13 cellular contexts compared by ENCODE assay signal in genomic region chr5:150065346-150065745, GRCh38. TPM values are rescaled to one million over a fixed set of nuclear protein-coding genes. Genes with fewer than 3 reads are reported as not detected.
A peak's percentile ranks its signal among the peaks of the same experiment; 100 is the strongest.
DNase-seq lines count a peak whose midpoint lies in the region; ATAC-seq and TF ChIP-seq lines count a peak whose summit lies in the region.
"Had no signal": no experiment of that assay in that cellular context is flagged by ENCODE, and none has a peak within 500 bp of the region (broad histone marks: within the 10 kb centered on the region; RNA-seq: fewer than 3 reads in every experiment).

No MANE protein-coding gene starts in this region.

- H4K91ac ChIP-seq in mesenchymal stem cell (ENCODE audit: low read length), result peak overlapping the region; percentile 53

- H3K18ac ChIP-seq in mesenchymal stem cell (ENCODE audit: low read depth in 1 of 2, low read length in 2 of 2), result peak overlapping the region; percentile 34 to 64

- peak; percentile 30 for DNase-seq in ACHN
- no peak for DNase-seq in Karpas-422
- DNase-seq in ecto neural progenitor cell (ENCODE audit: low spot score), result peak; percentile 48
- DNase-seq in mesenchymal stem cell, result peak; percentile 68
- no peak for DNase-seq in activated CD8-positive, alpha-beta T cell treated with anti-CD3 and anti-CD28 coated beads for 36 hours
- DNase-seq: activated T-cell treated with anti-CD3 and anti-CD28 coated beads, Interleukin-2, amount 50 U/mL, for 48 hours; AML-193; naive B cell; NCI-H1694; stimulated activated CD4-positive, alpha-beta T cell treated with anti-CD3 and anti-CD28 coated beads, Interleukin-4, amount 100 ng/mL, for 24 hours had no signal

- no peak for TF ChIP-seq CTCF in activated CD8-positive, alpha-beta T cell treated with anti-CD3 and anti-CD28 coated beads for 36 hours (IDR thresholded peaks at IDR 0.05)

- WGBS in mesenchymal stem cell, result 52% methylated on average over 5 of the region's 6 CpGs

- H2BK12ac ChIP-seq in mesenchymal stem cell (ENCODE audit: low read length in 2 of 2), result peak overlapping the region in 1 of 2 experiments; percentile 98

- in situ Hi-C loops in ACHN (cut with HindIII; ENCODE audit: low pct_ligation_motif_present, low pct_unique_long_range_greater_than_20kb, low sequenced_read_pairs), result no loop called here

- peak overlapping the region; percentile 32 for H3K4me2 ChIP-seq in Karpas-422 (ENCODE audit: low read depth, low read length, poor library complexity, severe bottlenecking)
- no peak overlapping the region for H3K4me2 ChIP-seq in mesenchymal stem cell (ENCODE audit: low read length, poor library complexity, severe bottlenecking)

- H3K4me3 Mint-ChIP-seq in activated CD8-positive, alpha-beta T cell treated with anti-CD3 and anti-CD28 coated beads for 36 hours, result no peak overlapping the region

- ATAC-seq in HG03342 (IDR thresholded peaks at IDR 0.05; ENCODE audit: unreplicated experiment) (no peak), HG03045 (IDR thresholded peaks at IDR 0.05; ENCODE audit: unreplicated experiment) (no peak), GM19328 (IDR thresholded peaks at IDR 0.05; ENCODE audit: unreplicated experiment) (no peak)
- ATAC-seq in activated CD8-positive, alpha-beta T cell treated with anti-CD3 and anti-CD28 coated beads for 36 hours, result no peak

- H3K79me1 ChIP-seq in mesenchymal stem cell (replicated peaks; ENCODE audit: low read length, poor library complexity, severe bottlenecking), result no peaks in the 10 kb centered on the region

- peak overlapping the region in 1 of 2 experiments; percentile 0 for H3K14ac ChIP-seq in mesenchymal stem cell (ENCODE audit: low read length in 2 of 2)

- H2BK5ac ChIP-seq in mesenchymal stem cell (ENCODE audit: low read depth, low read length, poor library complexity, severe bottlenecking), result no peak overlapping the region

- H3K79me2 ChIP-seq in Karpas-422 (ENCODE audit: low read length), result no peaks in the 10 kb centered on the region

- no peak overlapping the region for H2AFZ ChIP-seq in Karpas-422 (ENCODE audit: low read length)
- peak overlapping the region; percentile 63 for H2AFZ ChIP-seq in mesenchymal stem cell (ENCODE audit: low read depth, low read length)

- H3K9me3 ChIP-seq in Karpas-422 (ENCODE audit: low read length) (no peaks in the 10 kb centered on the region), mesenchymal stem cell (ENCODE audit: control insufficient read depth, low read length) (no peaks in the 10 kb centered on the region)

- no peaks in the 10 kb centered on the region for H3K36me3 Mint-ChIP-seq in activated CD8-positive, alpha-beta T cell treated with anti-CD3 and anti-CD28 coated beads for 36 hours (ENCODE audit: low read depth)
- H3K36me3 Mint-ChIP-seq: naive B cell had no signal

- no peaks in the 10 kb centered on the region for H4K20me1 ChIP-seq in Karpas-422 (ENCODE audit: insufficient read depth, low read depth, low read length)

- H3K27me3 ChIP-seq in Karpas-422 (ENCODE audit: low read length), result no peaks in the 10 kb centered on the region
- H3K27me3 ChIP-seq in mesenchymal stem cell (ENCODE audit: control insufficient read depth in 1 of 2, insufficient read depth in 1 of 2, low read length in 2 of 2), result no peaks in the 10 kb centered on the region

- peak overlapping the region; percentile 62 for H2BK15ac ChIP-seq in mesenchymal stem cell (ENCODE audit: low read depth, poor library complexity, severe bottlenecking)

- H2AK5ac ChIP-seq in mesenchymal stem cell (ENCODE audit: low read length, severe bottlenecking), result peak overlapping the region; percentile 59

- H4K8ac ChIP-seq in mesenchymal stem cell (ENCODE audit: low read length), result peak overlapping the region; percentile 92

- H3K4me3 ChIP-seq in Karpas-422 (ENCODE audit: low read length) (no peak overlapping the region; the same call in 1 of the 2 replicates), mesenchymal stem cell (ENCODE audit: insufficient read depth in 1 of 2, low read depth in 1 of 2, low read length in 2 of 2) (no peak overlapping the region)

- H3K9me3 Mint-ChIP-seq in activated CD8-positive, alpha-beta T cell treated with anti-CD3 and anti-CD28 coated beads for 36 hours, result no peaks in the 10 kb centered on the region
- H3K9me3 Mint-ChIP-seq: naive B cell had no signal

- CTCF ChIA-PET in activated CD8-positive, alpha-beta T cell treated with anti-CD3 and anti-CD28 coated beads for 36 hours (lab: Charles Lee), result no interaction called here

- H3K4me1 ChIP-seq in Karpas-422 (ENCODE audit: low read length), result peaks cover 28% of the 10 kb centered on the region
- peaks cover 45% of the 10 kb centered on the region for H3K4me1 ChIP-seq in mesenchymal stem cell (ENCODE audit: control insufficient read depth, insufficient read depth, low read depth, low read length)

- no peak overlapping the region for H3K27ac ChIP-seq in Karpas-422 (ENCODE audit: low read length)
- peak overlapping the region; percentile 24 for H3K27ac ChIP-seq in mesenchymal stem cell (ENCODE audit: low read length, poor library complexity, severe bottlenecking)

- POLR2A ChIA-PET in activated CD8-positive, alpha-beta T cell treated with anti-CD3 and anti-CD28 coated beads for 36 hours (lab: Charles Lee), result interaction anchor here (1.4 kb wide), 2 partner anchors 10 to 64 kb away, joined by 3 to 4 read pairs; no protein-coding TSS in a partner anchor

- H3K4ac ChIP-seq in mesenchymal stem cell (ENCODE audit: low read depth in 1 of 2, low read length in 2 of 2), result peak overlapping the region; percentile 56 to 73

- H3K4me1 Mint-ChIP-seq in activated CD8-positive, alpha-beta T cell treated with anti-CD3 and anti-CD28 coated beads for 36 hours (ENCODE audit: low read depth), result peaks cover 8% of the 10 kb centered on the region

- H3K9me2 ChIP-seq in Karpas-422 (replicated peaks; ENCODE audit: insufficient read depth, low read length), result no peaks in the 10 kb centered on the region

- peak overlapping the region; percentile 55 for H2BK120ac ChIP-seq in mesenchymal stem cell (ENCODE audit: low read depth, low read length)

- intact Hi-C loops in activated CD8-positive, alpha-beta T cell treated with anti-CD3 and anti-CD28 coated beads for 36 hours (cut with micrococcal nuclease), result no loop called here

- H3K23ac ChIP-seq in mesenchymal stem cell (ENCODE audit: low read length in 2 of 2), result no peak overlapping the region

- no peak overlapping the region for H3K27ac Mint-ChIP-seq in activated CD8-positive, alpha-beta T cell treated with anti-CD3 and anti-CD28 coated beads for 36 hours

- no peaks in the 10 kb centered on the region for H3K36me3 ChIP-seq in Karpas-422 (ENCODE audit: insufficient read depth, low read length)
- H3K36me3 ChIP-seq in mesenchymal stem cell (ENCODE audit: control insufficient read depth in 1 of 2, insufficient read depth in 2 of 2, low read depth in 1 of 2, low read length in 2 of 2), result no peaks in the 10 kb centered on the region

- no peaks in the 10 kb centered on the region for H3K27me3 Mint-ChIP-seq in activated CD8-positive, alpha-beta T cell treated with anti-CD3 and anti-CD28 coated beads for 36 hours

- no peak overlapping the region for H3K9ac ChIP-seq in Karpas-422 (ENCODE audit: low read length)
- peak overlapping the region; percentile 30 for H3K9ac ChIP-seq in mesenchymal stem cell (ENCODE audit: low read length)

RNA-seq across cellular contexts. Expression of gene CSF1R, which starts 21.0 kb away (rescaled TPM):
- total RNA-seq in Karpas-422 (2014; rRNA removed; shearing (Covaris generic); ENCODE audit: low replicate concordance), result not detected in 2 replicates
- 0.06 TPM for polyA plus RNA-seq in mesenchymal stem cell (2013, experiment 1 of 2)
- 0.12 TPM for polyA plus RNA-seq in mesenchymal stem cell (2013, experiment 2 of 2)
- total RNA-seq in activated CD8-positive, alpha-beta T cell treated with anti-CD3 and anti-CD28 coated beads for 36 hours, result not detected

Comparison
In these comparisons a context has a peak if more than half of its experiments do, and no peak if none do; other contexts are left out.
1. DNase-seq: peak in ACHN (single experiment), ecto neural progenitor cell (single experiment) and mesenchymal stem cell (single experiment); none in Karpas-422 (single experiment) and activated CD8-positive, alpha-beta T cell treated with anti-CD3 and anti-CD28 coated beads for 36 hours (single experiment).